In the genomic region with DNA sequence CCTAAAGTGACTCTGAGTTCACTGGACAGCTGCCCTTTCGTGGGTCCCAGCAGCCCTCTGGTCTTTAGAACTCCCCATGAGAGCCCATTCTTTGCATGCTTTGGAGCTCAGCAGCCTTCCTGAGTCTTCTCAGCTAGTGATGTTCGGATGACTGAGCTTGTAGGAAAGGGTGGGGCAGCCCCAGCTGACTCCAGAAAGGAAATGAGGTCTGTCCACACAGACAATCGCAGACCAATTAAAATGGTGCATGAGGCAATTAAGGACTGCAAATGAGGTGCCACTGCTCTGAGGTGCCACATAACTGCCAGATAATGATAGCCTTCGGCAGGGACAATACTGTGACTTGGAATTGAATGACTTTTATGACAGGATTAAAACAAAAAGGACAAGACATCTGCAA, we compare ENCODE assay signal across 17 cellular contexts. TPM values are rescaled to one million over a fixed set of nuclear protein-coding genes. Genes with fewer than 3 reads are reported as not detected.
A peak's percentile ranks its signal among the peaks of the same experiment; 100 is the strongest.
DNase-seq lines count a peak whose midpoint lies in the region; ATAC-seq, FAIRE-seq and TF ChIP-seq lines count a peak whose summit lies in the region.
"Had no signal": no experiment of that assay in that cellular context is flagged by ENCODE, and none has a peak within 500 bp of the region (broad histone marks: within the 10 kb centered on the region; RNA-seq: fewer than 3 reads in every experiment).

No MANE protein-coding gene starts in this region.

- H3K27me3 Mint-ChIP-seq in astrocyte (ENCODE audit: low read depth, unreplicated experiment) = no peaks in the 10 kb centered on the region
- peaks cover 12% of the 10 kb centered on the region for H3K27me3 Mint-ChIP-seq in T-helper 2 cell treated with Interferon-gamma antibody and Interleukin-4, amounts not matched to agents 5 μg/mL and 100 μg/mL, for 36 hours (ENCODE audit: low read depth)

- peaks cover 17% of the 10 kb centered on the region for H3K4me1 Mint-ChIP-seq in astrocyte (ENCODE audit: low read depth, unreplicated experiment)
- peaks cover 3% of the 10 kb centered on the region for H3K4me1 Mint-ChIP-seq in T-helper 2 cell treated with Interferon-gamma antibody and Interleukin-4, amounts not matched to agents 5 μg/mL and 100 μg/mL, for 36 hours (ENCODE audit: low read depth)
- H3K4me1 Mint-ChIP-seq: stimulated activated effector memory CD8-positive, alpha-beta T cell treated with anti-CD3 and anti-CD28 coated beads, Interleukin-12 subunit alpha, Interleukin-12 subunit beta, amount 100 ng/mL, for 72 hours had no signal

- peaks cover 15% of the 10 kb centered on the region for H3K4me1 ChIP-seq in astrocyte (ENCODE audit: insufficient read depth, low read length)
- H3K4me1 ChIP-seq in mucosa of descending colon (ENCODE audit: low read depth) = no peaks in the 10 kb centered on the region
- H3K4me1 ChIP-seq: ascending aorta had no signal

- intact Hi-C loops in mucosa of descending colon (cut with DNase I, micrococcal nuclease) = no loop called here
- intact Hi-C loops in Right ventricle myocardium inferior (cut with DNase I) = no loop called here

- TF ChIP-seq CTCF in astrocyte (IDR thresholded peaks at IDR 0.05; ENCODE audit: insufficient read depth, low read depth, low read length) (no peak), mucosa of descending colon (IDR thresholded peaks at IDR 0.05) (no peak)

- no peaks in the 10 kb centered on the region for H3K27me3 ChIP-seq in astrocyte (ENCODE audit: insufficient read depth, low read length)
- H3K27me3 ChIP-seq: ascending aorta had no signal

- H3K36me3 Mint-ChIP-seq in astrocyte (ENCODE audit: low read depth, unreplicated experiment) = no peaks in the 10 kb centered on the region
- no peaks in the 10 kb centered on the region for H3K36me3 Mint-ChIP-seq in T-helper 2 cell treated with Interferon-gamma antibody and Interleukin-4, amounts not matched to agents 5 μg/mL and 100 μg/mL, for 36 hours (ENCODE audit: low read depth)
- H3K36me3 Mint-ChIP-seq: stimulated activated effector memory CD8-positive, alpha-beta T cell treated with anti-CD3 and anti-CD28 coated beads, Interleukin-12 subunit alpha, Interleukin-12 subunit beta, amount 100 ng/mL, for 72 hours; WTC11 had no signal

- H3K9ac ChIP-seq in astrocyte (ENCODE audit: low read length) = peak overlapping the region; percentile 53

- DNase-seq in COR-L47 (lab: John Stamatoyannopoulos, UW) (peak; percentile 90), NCI-H1105 treated with DMSO at 0.1 percent for 48 hours (lab: John Stamatoyannopoulos, UW) (peak; percentile 64), astrocyte (ENCODE audit: low read depth) (peak; percentile 34), mucosa of descending colon (no peak), nucleus accumbens (lab: John Stamatoyannopoulos, UW) (no peak), Right ventricle myocardium inferior (ENCODE audit: missing footprints) (no peak)
- DNase-seq in T-helper 2 cell treated with Interferon-gamma antibody and Interleukin-4, amounts not matched to agents 5 μg/mL and 100 μg/mL, for 36 hours (ENCODE audit: low spot score) = no peak
- DNase-seq: hypothalamus; NCI-H1092; NK-92 treated with Interleukin-12 subunit alpha and Interleukin-12 subunit beta, amount 100 ng/mL, for 24 hours; stimulated activated CD4-positive, alpha-beta T cell treated with anti-CD3 and anti-CD28 coated beads, Interleukin-2, amount 100 ng/mL, for 24 hours had no signal

- peak; percentile 66 for ATAC-seq in mucosa of descending colon
- ATAC-seq in HG02763 (IDR thresholded peaks at IDR 0.05; ENCODE audit: unreplicated experiment) = no peak
- no peak for ATAC-seq in Right ventricle myocardium inferior
- ATAC-seq: stimulated activated effector memory CD8-positive, alpha-beta T cell treated with anti-CD3 and anti-CD28 coated beads, Interleukin-12 subunit alpha, Interleukin-12 subunit beta, amount 100 ng/mL, for 72 hours; WTC11 had no signal

- H3K4me3 ChIP-seq in astrocyte (ENCODE audit: insufficient read depth, low read depth, low read length) = no peak overlapping the region
- H3K4me3 ChIP-seq in mucosa of descending colon = no peak overlapping the region
- H3K4me3 ChIP-seq: ascending aorta, SK-N-MC had no signal

- no peaks in the 10 kb centered on the region for H4K20me1 ChIP-seq in astrocyte (ENCODE audit: insufficient read depth, low read length)

- H3K9me3 Mint-ChIP-seq in astrocyte (ENCODE audit: unreplicated experiment) = no peaks in the 10 kb centered on the region
- H3K9me3 Mint-ChIP-seq in T-helper 2 cell treated with Interferon-gamma antibody and Interleukin-4, amounts not matched to agents 5 μg/mL and 100 μg/mL, for 36 hours = no peaks in the 10 kb centered on the region
- H3K9me3 Mint-ChIP-seq: stimulated activated effector memory CD8-positive, alpha-beta T cell treated with anti-CD3 and anti-CD28 coated beads, Interleukin-12 subunit alpha, Interleukin-12 subunit beta, amount 100 ng/mL, for 72 hours; WTC11 had no signal

- H3K36me3 ChIP-seq in astrocyte (ENCODE audit: insufficient read depth, low read length) = no peaks in the 10 kb centered on the region
- no peaks in the 10 kb centered on the region for H3K36me3 ChIP-seq in mucosa of descending colon (ENCODE audit: low read depth)
- H3K36me3 ChIP-seq: ascending aorta had no signal

- H3K79me2 ChIP-seq in astrocyte (ENCODE audit: insufficient read depth, low read length) = no peaks in the 10 kb centered on the region

- H3K4me2 ChIP-seq in astrocyte (ENCODE audit: low read length) = peak overlapping the region; percentile 60

- peak overlapping the region; percentile 11 for H2AFZ ChIP-seq in astrocyte (ENCODE audit: low read depth, low read length)

- no peak for FAIRE-seq in astrocyte (lab: Jason Lieb, UNC)

- H3K27ac ChIP-seq in astrocyte (ENCODE audit: low read depth, low read length) = peak overlapping the region; percentile 64
- H3K27ac ChIP-seq: ascending aorta, SK-N-MC had no signal

- no peaks in the 10 kb centered on the region for H3K9me3 ChIP-seq in astrocyte (ENCODE audit: insufficient read depth, low read depth, low read length)
- H3K9me3 ChIP-seq in mucosa of descending colon = no peaks in the 10 kb centered on the region
- H3K9me3 ChIP-seq: ascending aorta had no signal

- peak overlapping the region; percentile 29 for H3K4me3 Mint-ChIP-seq in astrocyte (ENCODE audit: unreplicated experiment)
- H3K4me3 Mint-ChIP-seq in T-helper 2 cell treated with Interferon-gamma antibody and Interleukin-4, amounts not matched to agents 5 μg/mL and 100 μg/mL, for 36 hours = no peak overlapping the region
- H3K4me3 Mint-ChIP-seq: stimulated activated effector memory CD8-positive, alpha-beta T cell treated with anti-CD3 and anti-CD28 coated beads, Interleukin-12 subunit alpha, Interleukin-12 subunit beta, amount 100 ng/mL, for 72 hours; WTC11 had no signal

- H3K27ac Mint-ChIP-seq in astrocyte (ENCODE audit: unreplicated experiment) = peak overlapping the region; percentile 93
- no peak overlapping the region for H3K27ac Mint-ChIP-seq in T-helper 2 cell treated with Interferon-gamma antibody and Interleukin-4, amounts not matched to agents 5 μg/mL and 100 μg/mL, for 36 hours
- H3K27ac Mint-ChIP-seq: progenitor cell of endocrine pancreas; stimulated activated effector memory CD8-positive, alpha-beta T cell treated with anti-CD3 and anti-CD28 coated beads, Interleukin-12 subunit alpha, Interleukin-12 subunit beta, amount 100 ng/mL, for 72 hours; WTC11 had no signal

RNA-seq across cellular contexts. Expression of a gene that starts 25.4 kb away (rescaled TPM):
- total RNA-seq in astrocyte (125 and 137 TPM in 2 replicates), mucosa of descending colon (10 to 100 TPM; 45.6 to 72.9 (median 68.1) TPM), Right ventricle myocardium inferior (62.3 TPM)

RNA-seq across cellular contexts. Expression of a gene that starts 32.9 kb away (rescaled TPM):
- 0.05 and 0.07 TPM in 2 replicates for total RNA-seq in astrocyte
- 1 to 10 TPM in 1 of 3 donors, under 1 TPM in 1, not detected in 1; 0.09 to 1.1 TPM for total RNA-seq in mucosa of descending colon
- total RNA-seq in Right ventricle myocardium inferior = 1.9 TPM
- total RNA-seq: ascending aorta had no signal

RNA-seq across cellular contexts. Expression of a gene that starts 41.7 kb away (rescaled TPM):
- 11.7 and 12.7 TPM in 2 replicates for total RNA-seq in astrocyte
- 10 to 100 TPM in 1 of 3 donors, 1 to 10 TPM in 2; 3.4 to 15.9 (median 4.6) TPM for total RNA-seq in mucosa of descending colon
- total RNA-seq in Right ventricle myocardium inferior = 8.4 TPM

Comparison
In these comparisons a context has a peak if more than half of its experiments do, and no peak if none do; other contexts are left out.
1. DNase-seq: peak in COR-L47 (single experiment), NCI-H1105 treated with DMSO at 0.1 percent for 48 hours (single experiment) and astrocyte (single experiment); none in mucosa of descending colon (0 of 3), T-helper 2 cell treated with Interferon-gamma antibody and Interleukin-4, amounts not matched to agents 5 μg/mL and 100 μg/mL, for 36 hours (single experiment), nucleus accumbens (0 of 56) and Right ventricle myocardium inferior (single experiment).